In the genomic region with DNA sequence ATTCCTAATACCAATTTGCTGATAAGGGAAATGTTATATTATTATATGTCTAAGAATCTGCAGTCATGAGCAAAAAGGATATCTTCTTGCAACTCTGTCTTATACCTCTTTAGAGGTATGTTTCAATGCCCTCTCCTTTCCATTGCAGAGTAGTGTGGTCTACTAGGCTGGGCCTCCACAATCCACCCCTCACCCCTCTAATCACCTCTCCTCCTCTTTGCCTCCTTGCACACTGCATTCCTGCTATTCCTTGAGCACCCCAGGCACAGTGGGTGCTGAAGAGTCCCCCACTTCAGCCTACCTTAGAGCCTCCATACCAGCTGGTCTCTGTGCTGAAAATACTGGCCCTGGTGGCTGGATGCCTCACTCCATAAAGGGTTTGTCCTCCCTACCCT, we compare ENCODE assay signal across 8 cellular contexts. TPM values are rescaled to one million over a fixed set of nuclear protein-coding genes. Genes with fewer than 3 reads are reported as not detected.
A peak's percentile ranks its signal among the peaks of the same experiment; 100 is the strongest.
DNase-seq lines count a peak whose midpoint lies in the region; ATAC-seq lines count a peak whose summit lies in the region.

No MANE protein-coding gene starts in this region.

- peak overlapping the region; percentile 4 to 68 (median 50) for H3K4me3 Mint-ChIP-seq in T-cell

- H3K4me2 ChIP-seq in skeletal muscle satellite cell (ENCODE audit: low read length), result peak overlapping the region; percentile 25

- CTCF ChIA-PET in T-cell (lab: Charles Lee), result interaction anchor here in 1 of 2 donors (0.7 kb wide), 1 partner anchor 102 kb away, joined by 4 read pairs; no protein-coding TSS in a partner anchor

- H3K9me3 ChIP-seq in skeletal muscle satellite cell (replicated peaks; ENCODE audit: low read length), result no peaks in the 10 kb centered on the region

- no peaks in the 10 kb centered on the region for H3K27me3 ChIP-seq in skeletal muscle satellite cell (ENCODE audit: control insufficient read depth, insufficient read depth, low read length)

- H3K4me3 ChIP-seq in skeletal muscle satellite cell (ENCODE audit: low read length), result no peak overlapping the region

- peak overlapping the region; percentile 85 to 89 for H3K27ac Mint-ChIP-seq in T-cell

- no peaks in the 10 kb centered on the region for H3K36me3 ChIP-seq in skeletal muscle satellite cell (ENCODE audit: insufficient read depth, low read length)

- H3K9ac ChIP-seq in skeletal muscle satellite cell (ENCODE audit: low read depth, low read length), result no peak overlapping the region

- H3K27ac ChIP-seq in substantia nigra (ENCODE audit: low read depth, low read length, poor library complexity, severe bottlenecking), result no peak overlapping the region

- no peak for DNase-seq in T-cell
- no peak for DNase-seq in substantia nigra (lab: John Stamatoyannopoulos, UW)
- DNase-seq in iPS-NIHi11 (ENCODE audit: low spot score), result no peak
- no peak for DNase-seq in DMS153 treated with DMSO at 0.1 percent for 48 hours (lab: John Stamatoyannopoulos, UW; ENCODE audit: unreplicated experiment)
- no peak for DNase-seq in epidermal melanocyte (ENCODE audit: insufficient read length, low spot score)

- peaks cover 0 to 4% (median 0%) of the 10 kb centered on the region in 3 donors for H3K9me3 Mint-ChIP-seq in T-cell

- peaks cover 55% of the 10 kb centered on the region for H3K36me3 Mint-ChIP-seq in T-cell

- H3K4me1 ChIP-seq in skeletal muscle satellite cell (ENCODE audit: control insufficient read depth, insufficient read depth, low read length), result peaks cover 50% of the 10 kb centered on the region

- ATAC-seq in GM18907 (IDR thresholded peaks at IDR 0.05; ENCODE audit: unreplicated experiment), result peak; percentile 33
- ATAC-seq in HG02571 (IDR thresholded peaks at IDR 0.05; ENCODE audit: unreplicated experiment), result peak; percentile 20
- peak; percentile 9 to 29 (median 22) for ATAC-seq in T-cell (replicated peaks in 1 of 4)

- peaks cover 38 to 54% (median 49%) of the 10 kb centered on the region in 3 donors for H3K4me1 Mint-ChIP-seq in T-cell

- no peaks in the 10 kb centered on the region for H3K27me3 Mint-ChIP-seq in T-cell

- POLR2A ChIA-PET in T-cell (lab: Charles Lee), result no interaction called here

RNA-seq across cellular contexts. Expression of a gene that starts 26.9 kb away (rescaled TPM):
- total RNA-seq in T-cell, result 1 to 10 TPM; 6.4 to 10.0 (median 8.1) TPM
- 1.5 and 1.7 TPM in 2 replicates for total RNA-seq in skeletal muscle satellite cell (2012; rRNA removed)
